In genomic region chr5:78367318-78367991, GRCh38 we compare ENCODE assay signal across 12 cellular contexts. TPM values are rescaled to one million over a fixed set of nuclear protein-coding genes. Genes with fewer than 3 reads are reported as not detected.
A peak's percentile ranks its signal among the peaks of the same experiment; 100 is the strongest.
DNase-seq lines count a peak whose midpoint lies in the region; ATAC-seq and TF ChIP-seq lines count a peak whose summit lies in the region.
"Had no signal": no experiment of that assay in that cellular context is flagged by ENCODE, and none has a peak within 500 bp of the region (broad histone marks: within the 10 kb centered on the region; RNA-seq: fewer than 3 reads in every experiment).

No MANE protein-coding gene starts in this region.

- peak in 2 of 3 experiments; percentile 18 to 33; a peak in 3 of 6 replicates for TF ChIP-seq CTCF in HCT116 (IDR thresholded peaks at IDR 0.05 in 2 of 3, conservative IDR thresholded peaks at IDR 0.05 in 1 of 3; ENCODE audit: borderline replicate concordance in 1 of 3, insufficient read depth in 1 of 3, low read depth in 2 of 3, low read length in 2 of 3)
- peak; percentile 11 for TF ChIP-seq CTCF in kidney epithelial cell (IDR thresholded peaks at IDR 0.05; ENCODE audit: insufficient read depth, low read length, poor library complexity, severe bottlenecking)

- no peaks in the 10 kb centered on the region for H3K9me2 ChIP-seq in HCT116 (ENCODE audit: insufficient read depth)

- no peaks in the 10 kb centered on the region for H3K27me3 Mint-ChIP-seq in naive thymus-derived CD4-positive, alpha-beta T cell
- H3K27me3 Mint-ChIP-seq: stimulated activated naive CD8-positive, alpha-beta T cell treated with anti-CD3 and anti-CD28 coated beads, Interleukin-15, Interleukin-2, amounts not matched to agents 100 ng/mL and 50 ng/mL, for 24 hours had no signal

- peaks cover 0 to 9% of the 10 kb centered on the region in 2 experiments; a peak in 1 of 4 replicates for H3K4me1 ChIP-seq in HCT116 (ENCODE audit: control insufficient read depth in 1 of 2, insufficient read depth in 2 of 2, low read length in 2 of 2)
- peaks cover 0 to 3% of the 10 kb centered on the region in 2 donors for H3K4me1 ChIP-seq in naive thymus-derived CD4-positive, alpha-beta T cell (ENCODE audit: control insufficient read depth in 2 of 2, insufficient read depth in 2 of 2, low read length in 2 of 2)

- H3K9ac ChIP-seq in HCT116 (ENCODE audit: low read length), result no peak overlapping the region

- peak; percentile 0 to 39 for DNase-seq in NCI-H2081 (lab: John Stamatoyannopoulos, UW)
- DNase-seq in NCI-H2081 treated with DMSO at 0.1 percent for 48 hours (lab: John Stamatoyannopoulos, UW), result no peak
- DNase-seq in HCT116 (ENCODE audit: low read depth, low spot score), result no peak
- DNase-seq in NCI-H69 (lab: John Stamatoyannopoulos, UW), result peak; percentile 84
- DNase-seq in kidney epithelial cell (ENCODE audit: low read depth), result no peak
- no peak for DNase-seq in activated CD4-positive, alpha-beta T cell treated with anti-CD3 and anti-CD28 coated beads, Interleukin-2, amount 50 U/mL, for 48 hours
- DNase-seq in naive thymus-derived CD4-positive, alpha-beta T cell, result no peak
- DNase-seq: activated CD8-positive, alpha-beta memory T cell treated with anti-CD3 and anti-CD28 coated beads for 24 hours; spleen had no signal

- H3K27ac ChIP-seq in HCT116 (ENCODE audit: low read depth, low read length), result no peak overlapping the region
- no peak overlapping the region for H3K27ac ChIP-seq in naive thymus-derived CD4-positive, alpha-beta T cell (ENCODE audit: low read depth, low read length)
- H3K27ac ChIP-seq: spleen had no signal

- no peak for TF ChIP-seq RAD21 in HCT116 (IDR thresholded peaks at IDR 0.05; ENCODE audit: low read depth)

- peak overlapping the region in 1 of 9 donors; percentile 36 for H3K27ac Mint-ChIP-seq in naive thymus-derived CD4-positive, alpha-beta T cell
- H3K27ac Mint-ChIP-seq: mesothelial cell of epicardium; stimulated activated naive CD8-positive, alpha-beta T cell treated with anti-CD3 and anti-CD28 coated beads, Interleukin-15, Interleukin-2, amounts not matched to agents 100 ng/mL and 50 ng/mL, for 24 hours had no signal

- H4K20me1 ChIP-seq in HCT116 (ENCODE audit: insufficient read depth), result 0 out of 2 replicates have a peak, but pooled peaks cover 4% of the 10 kb centered on the region

- no peak overlapping the region for H2AFZ ChIP-seq in HCT116 (ENCODE audit: low read depth, low read length, poor library complexity, severe bottlenecking)

- peaks cover 0 to 6% (median 4%) of the 10 kb centered on the region in 5 donors for H3K36me3 Mint-ChIP-seq in naive thymus-derived CD4-positive, alpha-beta T cell
- H3K36me3 Mint-ChIP-seq: mesothelial cell of epicardium had no signal

- peak; percentile 76 for ATAC-seq in HCT116
- no peak for ATAC-seq in HG02642 (IDR thresholded peaks at IDR 0.05; ENCODE audit: poor library complexity, unreplicated experiment)
- no peak for ATAC-seq in naive thymus-derived CD4-positive, alpha-beta T cell

- intact Hi-C loops in HCT116 (cut with micrococcal nuclease), result no loop called here
- intact Hi-C loops in naive thymus-derived CD4-positive, alpha-beta T cell (cut with micrococcal nuclease), result loop anchor here (10.0 kb wide), 3 partner anchors 617 to 1333 kb away; partner anchors contain the start of genes AGGF1 (in 1 of the 2) and ARSB (in 1 of the 2)

- H3K4me3 Mint-ChIP-seq in naive thymus-derived CD4-positive, alpha-beta T cell, result no peak overlapping the region
- H3K4me3 Mint-ChIP-seq: mesothelial cell of epicardium; stimulated activated naive CD8-positive, alpha-beta T cell treated with anti-CD3 and anti-CD28 coated beads, Interleukin-15, Interleukin-2, amounts not matched to agents 100 ng/mL and 50 ng/mL, for 24 hours had no signal

- H3K4me1 Mint-ChIP-seq in naive thymus-derived CD4-positive, alpha-beta T cell, result peaks cover 1 to 79% (median 64%) of the 10 kb centered on the region in 7 donors

- H3K9me3 ChIP-seq in HCT116 (ENCODE audit: control insufficient read depth in 1 of 2, insufficient read depth in 1 of 2, low read depth in 1 of 2, low read length in 2 of 2), result no peaks in the 10 kb centered on the region
- H3K9me3 ChIP-seq in naive thymus-derived CD4-positive, alpha-beta T cell (ENCODE audit: control insufficient read depth in 2 of 3, low read length in 3 of 3), result no peaks in the 10 kb centered on the region
- H3K9me3 ChIP-seq: spleen had no signal

- RAD21 ChIA-PET in HCT116 (lab: Charles Lee; ENCODE audit: low non-redundant PET in 1 of 2, low total read pairs in 2 of 2, uncharacterized antibody in 2 of 2, unreplicated experiment in 2 of 2), result no interaction called here

- POLR2A ChIA-PET in HCT116 (lab: Charles Lee), result no interaction called here
- POLR2A ChIA-PET in naive thymus-derived CD4-positive, alpha-beta T cell (lab: Charles Lee), result interaction anchor here (0.6 to 1.3 kb wide), 2 partner anchors 73 to 83 kb away, joined by 3 to 4 read pairs; no protein-coding TSS in a partner anchor

- H3K36me3 ChIP-seq in HCT116 (ENCODE audit: control insufficient read depth in 1 of 2, insufficient read depth in 2 of 2, low read length in 2 of 2) (no peaks in the 10 kb centered on the region), kidney epithelial cell (ENCODE audit: control insufficient read depth, insufficient read depth, low read length) (no peaks in the 10 kb centered on the region)
- no peaks in the 10 kb centered on the region for H3K36me3 ChIP-seq in naive thymus-derived CD4-positive, alpha-beta T cell (ENCODE audit: control insufficient read depth in 2 of 3, insufficient read depth in 3 of 3, low read length in 3 of 3)
- H3K36me3 ChIP-seq: spleen had no signal

- H3K27me3 ChIP-seq in HCT116 (ENCODE audit: insufficient read depth, low read length) (no peaks in the 10 kb centered on the region), kidney epithelial cell (ENCODE audit: control insufficient read depth, insufficient read depth, low read length) (no peaks in the 10 kb centered on the region)
- no peaks in the 10 kb centered on the region for H3K27me3 ChIP-seq in naive thymus-derived CD4-positive, alpha-beta T cell (ENCODE audit: control insufficient read depth in 2 of 2, insufficient read depth in 2 of 2, low read length in 2 of 2)
- H3K27me3 ChIP-seq: spleen had no signal

- TF ChIP-seq POLR2A in HCT116 (IDR thresholded peaks at IDR 0.05; ENCODE audit: borderline replicate concordance, extremely low read depth, insufficient read depth, insufficient read length), result no peak

- H3K4me3 ChIP-seq in HCT116 (replicated peaks in 1 of 2; ENCODE audit: low read depth in 1 of 2, low read length in 2 of 2) (no peak overlapping the region), kidney epithelial cell (ENCODE audit: low read depth, low read length) (no peak overlapping the region)
- no peak overlapping the region for H3K4me3 ChIP-seq in naive thymus-derived CD4-positive, alpha-beta T cell (ENCODE audit: low read length)
- H3K4me3 ChIP-seq: spleen had no signal

- BruUV-seq in HCT116 (replicated peaks; lab: Mats Ljungman, UMichigan), result no TSS peak

- no peak overlapping the region for H3K4me2 ChIP-seq in HCT116 (ENCODE audit: low read length)

- no peaks in the 10 kb centered on the region for H3K9me3 Mint-ChIP-seq in naive thymus-derived CD4-positive, alpha-beta T cell
- H3K9me3 Mint-ChIP-seq: mesothelial cell of epicardium; stimulated activated naive CD8-positive, alpha-beta T cell treated with anti-CD3 and anti-CD28 coated beads, Interleukin-15, Interleukin-2, amounts not matched to agents 100 ng/mL and 50 ng/mL, for 24 hours had no signal

- H3K79me2 ChIP-seq in HCT116 (ENCODE audit: insufficient read depth, low read length), result peaks cover 60% of the 10 kb centered on the region

- CTCF ChIA-PET in HCT116 (lab: Charles Lee), result no interaction called here
- CTCF ChIA-PET in naive thymus-derived CD4-positive, alpha-beta T cell (lab: Charles Lee), result interaction anchor here (0.6 kb wide), 1 partner anchor 1982 kb away, joined by 3 read pairs; no protein-coding TSS in a partner anchor

TF ChIP-seq in HCT116, 20 proteins besides CTCF, POLR2A, EP300 and RAD21:
- TF ChIP-seq SRF (IDR thresholded peaks at IDR 0.05; ENCODE audit: low read depth), result no peak
- TF ChIP-seq ZFX (IDR thresholded peaks at IDR 0.05), result no peak
- no peak for TF ChIP-seq JUND (IDR thresholded peaks at IDR 0.05)
- no peak for TF ChIP-seq ATF3 (IDR thresholded peaks at IDR 0.05)
- TF ChIP-seq FOSL1 (IDR thresholded peaks at IDR 0.05; ENCODE audit: low read depth), result no peak
TF ChIP-seq in HCT116: peak in this region for 0.

RNA-seq across cellular contexts. Expression of gene SCAMP1, which starts 7.0 kb away (rescaled TPM):
- 46.4 TPM for total RNA-seq in HCT116 (2021; ENCODE audit: unreplicated experiment)
- 17.9 and 24.0 TPM in 2 replicates for polyA plus RNA-seq in HCT116 (2012)
- total RNA-seq in kidney epithelial cell, result 33.4 and 43.0 TPM in 2 replicates
- total RNA-seq in naive thymus-derived CD4-positive, alpha-beta T cell, result 10 to 100 TPM; 16.9 to 27.6 (median 23.0) TPM
- polyA plus RNA-seq in naive thymus-derived CD4-positive, alpha-beta T cell, result 10 to 100 TPM; 25.7 to 29.8 TPM

Comparison
In these comparisons a context has a peak if more than half of its experiments do, and no peak if none do; other contexts are left out.
1. DNase-seq: peak in NCI-H2081 (2 of 2) and NCI-H69 (single experiment); none in NCI-H2081 treated with DMSO at 0.1 percent for 48 hours (single experiment), HCT116 (single experiment), kidney epithelial cell (single experiment), activated CD4-positive, alpha-beta T cell treated with anti-CD3 and anti-CD28 coated beads, Interleukin-2, amount 50 U/mL, for 48 hours (0 of 2) and naive thymus-derived CD4-positive, alpha-beta T cell (0 of 9).